9 cellular contexts compared by ENCODE assay signal in the genomic region with DNA sequence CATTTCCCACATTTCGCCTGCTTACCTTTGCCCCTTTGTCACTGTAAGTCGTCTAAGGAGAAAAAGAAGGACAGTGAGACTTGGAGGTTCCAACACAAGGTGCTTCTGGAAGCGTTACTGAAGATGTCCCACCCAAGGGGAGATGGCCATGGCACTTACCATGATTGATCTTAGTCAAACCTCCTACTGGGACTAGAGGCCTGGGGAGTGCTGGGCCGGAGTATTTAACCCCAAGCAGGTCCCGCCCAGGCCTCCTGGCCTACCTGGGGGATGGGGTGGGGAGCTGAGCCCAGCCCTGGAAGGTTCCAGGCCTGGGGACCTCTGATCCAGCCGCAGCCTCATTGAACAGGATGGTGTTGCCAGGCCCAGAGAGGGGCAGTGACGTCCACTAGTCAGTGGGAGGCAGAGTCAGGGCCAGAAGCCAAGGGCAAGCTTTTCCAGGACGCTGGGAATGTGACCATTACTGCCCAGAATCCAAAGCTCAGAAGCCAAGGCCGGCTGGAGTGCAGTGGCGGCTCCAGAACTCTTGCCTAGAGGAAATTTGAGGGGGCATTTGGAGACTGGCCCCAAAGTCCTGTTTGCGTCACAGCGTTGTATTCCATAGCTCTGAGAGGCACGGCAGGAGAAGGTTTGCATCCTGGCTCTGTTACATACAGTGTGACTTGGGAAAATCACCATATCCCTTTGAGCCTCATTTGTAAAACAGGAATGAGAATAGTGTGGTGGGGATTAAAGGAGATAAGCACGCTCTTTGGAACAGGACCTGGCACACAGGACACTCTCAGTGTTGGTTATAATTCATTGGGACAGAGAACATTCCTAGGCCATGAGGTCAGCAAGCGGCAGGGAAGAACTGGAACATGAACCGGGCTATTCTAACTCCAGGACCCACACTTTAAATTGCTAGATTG. TPM values are rescaled to one million over a fixed set of nuclear protein-coding genes. Genes with fewer than 3 reads are reported as not detected.
DNase-seq lines count a peak whose midpoint lies in the region; ATAC-seq and TF ChIP-seq lines count a peak whose summit lies in the region.
"Had no signal": no experiment of that assay in that cellular context is flagged by ENCODE, and none has a peak within 500 bp of the region (broad histone marks: within the 10 kb centered on the region; RNA-seq: fewer than 3 reads in every experiment).

TSS of gene HPD (minus strand) at position 198 of the 911 bp plus-strand sequence. CDS start at position 162, 36 bp downstream.

- in situ Hi-C loops in ACHN (cut with HindIII; ENCODE audit: low pct_ligation_motif_present, low pct_unique_long_range_greater_than_20kb, low sequenced_read_pairs) (no loop called here), Panc1 (cut with HindIII; ENCODE audit: low pct_unique_long_range_greater_than_20kb, low sequenced_read_pairs) (no loop called here)

- peak within 1 kb of the TSS in 1 of 3 experiments; percentile 26 for H3K4me3 Mint-ChIP-seq in nephron
- H3K4me3 Mint-ChIP-seq in activated naive CD4-positive, alpha-beta T cell treated with anti-CD3 and anti-CD28 coated beads for 36 hours: no peak within 1 kb of the TSS

- H3K4me3 ChIP-seq in Panc1 (ENCODE audit: low read depth in 2 of 2, low read length in 2 of 2) (no peak within 1 kb of the TSS), fibroblast of mammary gland (ENCODE audit: control insufficient read depth, low read depth, low read length) (no peak within 1 kb of the TSS)

- no peaks in the 10 kb centered on the region for H3K9me3 Mint-ChIP-seq in nephron
- no peaks in the 10 kb centered on the region for H3K9me3 Mint-ChIP-seq in activated naive CD4-positive, alpha-beta T cell treated with anti-CD3 and anti-CD28 coated beads for 36 hours

- intact Hi-C loops in Panc1 (cut with micrococcal nuclease; ENCODE audit: unreplicated experiment): no loop called here
- intact Hi-C loops in activated naive CD4-positive, alpha-beta T cell treated with anti-CD3 and anti-CD28 coated beads for 36 hours (cut with micrococcal nuclease): no loop called here

- POLR2A ChIA-PET in Panc1 (lab: Charles Lee): no interaction called here

- BruUV-seq in Panc1 (replicated peaks; lab: Mats Ljungman, UMichigan): no TSS peak

- H3K36me3 ChIP-seq in Panc1 (ENCODE audit: control insufficient read depth, insufficient read depth, low read length): no peaks in the 10 kb centered on the region

- peaks cover 8% of the 10 kb centered on the region for H3K27me3 Mint-ChIP-seq in nephron (ENCODE audit: low read depth)
- no peaks in the 10 kb centered on the region for H3K27me3 Mint-ChIP-seq in activated naive CD4-positive, alpha-beta T cell treated with anti-CD3 and anti-CD28 coated beads for 36 hours (ENCODE audit: low read depth)

- TF ChIP-seq CTCF in Panc1 (IDR thresholded peaks at IDR 0.05) (no peak), fibroblast of mammary gland (conservative IDR thresholded peaks at IDR 0.05; ENCODE audit: control insufficient read depth, insufficient read depth, low read depth, low read length) (no peak), nephron (IDR thresholded peaks at IDR 0.05; ENCODE audit: unreplicated experiment in 3 of 3) (no peak)

- peaks cover 23% of the 10 kb centered on the region for H3K4me1 ChIP-seq in Panc1 (ENCODE audit: control insufficient read depth, insufficient read depth, low read length)

- H3K27me3 ChIP-seq in Panc1 (ENCODE audit: control insufficient read depth, insufficient read depth, low read length): no peaks in the 10 kb centered on the region

- no peaks in the 10 kb centered on the region for H3K36me3 Mint-ChIP-seq in nephron (ENCODE audit: low read depth)
- no peaks in the 10 kb centered on the region for H3K36me3 Mint-ChIP-seq in activated naive CD4-positive, alpha-beta T cell treated with anti-CD3 and anti-CD28 coated beads for 36 hours (ENCODE audit: low read depth)

- H3K27ac Mint-ChIP-seq in nephron: peak within 1 kb of the TSS; percentile 73 to 80 (median 78)
- H3K27ac Mint-ChIP-seq in activated naive CD4-positive, alpha-beta T cell treated with anti-CD3 and anti-CD28 coated beads for 36 hours: no peak within 1 kb of the TSS

- DNase-seq in ACHN (peak; percentile 80), Panc1 (ENCODE audit: low read depth, low spot score) (no peak), fibroblast of mammary gland (ENCODE audit: low read depth) (peak; percentile 90)
- no peak for DNase-seq in activated naive CD4-positive, alpha-beta T cell treated with anti-CD3 and anti-CD28 coated beads for 36 hours
- DNase-seq: hippocampal formation had no signal

- CTCF ChIA-PET in Panc1 (lab: Charles Lee): no interaction called here
- CTCF ChIA-PET in activated naive CD4-positive, alpha-beta T cell treated with anti-CD3 and anti-CD28 coated beads for 36 hours (lab: Charles Lee): interaction anchor here (1.3 kb wide), 1 partner anchor 65 kb away, joined by 6 read pairs; no protein-coding TSS in a partner anchor

- ATAC-seq in Panc1: peak; percentile 70
- ATAC-seq in HG03025 (IDR thresholded peaks at IDR 0.05; ENCODE audit: low FRiP score, unreplicated experiment): no peak
- no peak for ATAC-seq in GM19023 (IDR thresholded peaks at IDR 0.05; ENCODE audit: unreplicated experiment)
- ATAC-seq in HG02870 (IDR thresholded peaks at IDR 0.05; ENCODE audit: unreplicated experiment): no peak

- peaks cover 22% of the 10 kb centered on the region for H3K4me1 Mint-ChIP-seq in nephron
- peaks cover 2% of the 10 kb centered on the region for H3K4me1 Mint-ChIP-seq in activated naive CD4-positive, alpha-beta T cell treated with anti-CD3 and anti-CD28 coated beads for 36 hours (ENCODE audit: low read depth)

- no peaks in the 10 kb centered on the region for H3K9me3 ChIP-seq in Panc1 (ENCODE audit: control insufficient read depth, insufficient read depth, low read depth, low read length)

- H3K27ac ChIP-seq in Panc1 (ENCODE audit: low read length): peak within 1 kb of the TSS; percentile 66

RNA-seq across cellular contexts. Expression of gene HPD, which starts in this region (rescaled TPM):
- total RNA-seq in Panc1 (2021; ENCODE audit: unreplicated experiment): 0.51 TPM
- polyA plus RNA-seq in Panc1 (2012; ENCODE audit: insufficient read length): 0.57 TPM
- not detected for total RNA-seq in activated naive CD4-positive, alpha-beta T cell treated with anti-CD3 and anti-CD28 coated beads for 36 hours

Comparison
In these comparisons a context has a peak if more than half of its experiments do, and no peak if none do; other contexts are left out.
1. Peak in ATAC-seq and H3K27ac ChIP-seq in Panc1; RNA of the gene not detected or under 1 TPM.
2. DNase-seq: peak in ACHN (single experiment) and fibroblast of mammary gland (single experiment); none in Panc1 (single experiment) and activated naive CD4-positive, alpha-beta T cell treated with anti-CD3 and anti-CD28 coated beads for 36 hours (single experiment).